ENCODE assay signal across 27 cellular contexts in the genomic region with DNA sequence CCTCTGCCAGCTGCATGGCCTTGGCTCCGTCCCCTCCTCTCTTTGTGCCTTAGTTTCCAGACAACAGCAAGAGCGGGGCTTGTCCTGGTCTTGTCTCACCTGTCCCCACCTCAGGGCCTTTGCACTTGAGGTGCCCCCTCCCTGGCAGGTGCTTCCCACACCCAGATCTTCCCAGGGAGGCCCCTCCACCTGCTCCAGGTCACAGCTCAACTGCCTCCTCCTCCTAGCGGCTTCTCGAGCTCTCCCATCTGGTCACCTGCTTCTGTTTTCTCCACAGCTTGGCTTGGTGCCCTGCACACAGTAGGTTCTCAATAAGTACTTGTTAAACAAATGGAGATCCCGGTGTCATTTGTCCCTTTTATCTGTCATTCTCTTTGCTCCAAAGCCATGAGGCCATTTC.
"Had no signal": no experiment of that assay in that cellular context is flagged by ENCODE, and none has a peak within 500 bp of the region (broad histone marks: within the 10 kb centered on the region; RNA-seq: fewer than 3 reads in every experiment).

No MANE protein-coding gene starts in this region.

- FAIRE-seq: colon, endometrium, endothelial cell of umbilical vein, frontal cortex had no signal

- H3K27ac ChIP-seq: colonic mucosa, coronary artery, dorsolateral prefrontal cortex, epithelial cell of prostate, esophagus muscularis mucosa, esophagus squamous epithelium, foreskin keratinocyte, gastrocnemius medialis, gastroesophageal sphincter, heart left ventricle, heart right ventricle had no signal

- H3K9me3 ChIP-seq: colonic mucosa, gastrocnemius medialis had no signal

- H3K4me1 ChIP-seq: colonic mucosa, esophagus muscularis mucosa, esophagus squamous epithelium, foreskin keratinocyte, gastrocnemius medialis, gastroesophageal sphincter, heart left ventricle, heart right ventricle had no signal

- H3K36me3 ChIP-seq: colonic mucosa, esophagus muscularis mucosa, esophagus squamous epithelium, gastrocnemius medialis, gastroesophageal sphincter, heart left ventricle, heart right ventricle had no signal

- H3K4me3 ChIP-seq: colonic mucosa, coronary artery, dorsolateral prefrontal cortex, esophagus muscularis mucosa, esophagus squamous epithelium, gastrocnemius medialis, gastroesophageal sphincter, heart left ventricle, heart right ventricle had no signal

- DNase-seq: colonic mucosa; cortex of kidney; dermis blood vessel endothelial cell; dorsolateral prefrontal cortex; effector CD4-positive, alpha-beta T cell; effector CD8-positive, alpha-beta T cell; effector memory CD4-positive, alpha-beta T cell; effector memory CD8-positive, alpha-beta T cell; endodermal cell; erythroblast; esophagus squamous epithelium; foreskin fibroblast; foreskin keratinocyte; foreskin melanocyte; gastrocnemius medialis; glutamatergic neuron; head of caudate nucleus; heart left ventricle; heart right ventricle had no signal
